ENCODE assay signal across 18 cellular contexts in the genomic region with DNA sequence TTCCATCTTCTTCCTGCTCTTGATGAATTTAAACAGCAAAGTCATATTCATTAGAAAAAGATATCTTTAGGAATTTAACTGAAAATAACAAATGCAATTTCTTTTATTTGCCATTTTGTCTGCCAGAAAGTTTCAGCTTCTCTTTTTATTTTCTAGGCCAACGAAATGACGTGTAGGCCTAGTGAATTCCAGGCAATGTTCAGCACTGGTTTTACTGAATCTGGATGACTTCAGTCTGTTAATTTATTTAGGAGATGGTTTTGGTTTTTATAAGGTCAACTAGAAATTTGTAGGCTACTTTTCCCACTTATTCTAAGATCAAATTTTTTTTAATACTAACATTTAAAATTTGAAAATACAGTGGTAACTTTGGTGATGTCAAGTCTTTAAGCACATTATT.
"Had no signal": no experiment of that assay in that cellular context is flagged by ENCODE, and none has a peak within 500 bp of the region (broad histone marks: within the 10 kb centered on the region; RNA-seq: fewer than 3 reads in every experiment).

No MANE protein-coding gene starts in this region.

- H3K4me3 ChIP-seq: cardiac muscle cell, psoas muscle, suprapubic skin, tibial nerve had no signal

- H3K27me3 ChIP-seq: cardiac muscle cell, suprapubic skin, tibial nerve had no signal

- H3K4me1 ChIP-seq: parathyroid adenoma, psoas muscle had no signal

- H3K27ac ChIP-seq: cardiac muscle cell, parathyroid adenoma, psoas muscle, suprapubic skin, tibial nerve had no signal

- DNase-seq: activated CD4-positive, alpha-beta T cell treated with anti-CD3 and anti-CD28 coated beads for 36 hours; activated CD4-positive, CD25-positive, alpha-beta regulatory T cell; activated naive CD4-positive, alpha-beta T cell; activated T-cell treated with anti-CD3 and anti-CD28 coated beads for 4 hours; activated T-cell treated with anti-CD3 and anti-CD28 coated beads, Interleukin-2, amount 50 U/mL, for 72 hours; cortex of kidney; mammary epithelial cell; midbrain; naive thymus-derived CD4-positive, alpha-beta T cell; psoas muscle; stimulated activated CD4-positive, alpha-beta T cell treated with anti-CD3 and anti-CD28 coated beads, Interleukin-15, amount 100 ng/mL, for 24 hours; stimulated activated CD4-positive, alpha-beta T cell treated with anti-CD3 and anti-CD28 coated beads, Interleukin-2, amount 100 ng/mL, for 24 hours; stimulated activated naive CD4-positive, alpha-beta T cell had no signal

- FAIRE-seq: islet of Langerhans had no signal

- H3K36me3 ChIP-seq: cardiac muscle cell, suprapubic skin had no signal

- H3K9me3 ChIP-seq: psoas muscle, suprapubic skin had no signal
